ENCODE assay signal across 18 cellular contexts in the genomic region with DNA sequence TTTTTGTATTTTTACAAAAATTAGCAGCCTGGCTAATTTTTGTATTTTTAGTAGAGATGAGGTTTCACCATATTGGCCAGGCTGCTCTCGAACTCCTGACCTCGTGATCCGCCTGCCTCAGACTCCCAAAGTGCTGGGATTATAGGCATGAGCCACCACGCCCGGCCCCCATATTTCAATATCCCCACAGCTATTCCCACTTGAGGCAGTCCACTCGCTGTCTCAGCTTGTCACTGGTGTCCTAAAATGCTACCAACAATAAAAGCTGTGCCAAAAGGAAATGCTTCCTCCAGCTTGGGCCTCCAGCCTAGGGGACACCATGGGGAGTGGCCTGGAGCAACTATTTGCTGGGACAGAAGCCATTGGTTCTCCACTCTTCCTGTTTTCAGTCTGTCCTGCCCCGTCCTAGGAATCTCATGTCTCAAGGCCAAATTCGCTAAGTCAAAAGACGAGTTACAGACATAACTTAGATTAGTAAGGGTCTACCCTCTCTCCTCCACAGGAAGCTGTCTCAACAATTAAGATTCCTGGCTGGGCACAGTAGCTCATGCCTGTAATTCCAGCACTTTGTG. TPM values are rescaled to one million over a fixed set of nuclear protein-coding genes. Genes with fewer than 3 reads are reported as not detected.
DNase-seq lines count a peak whose midpoint lies in the region; ATAC-seq and TF ChIP-seq lines count a peak whose summit lies in the region.
"Had no signal": no experiment of that assay in that cellular context is flagged by ENCODE, and none has a peak within 500 bp of the region (broad histone marks: within the 10 kb centered on the region; RNA-seq: fewer than 3 reads in every experiment).

No MANE protein-coding gene starts in this region.

- intact Hi-C loops in adrenal gland (cut with DNase I) = no loop called here
- intact Hi-C loops in Right ventricle myocardium superior (cut with DNase I) = no loop called here

- no peak overlapping the region for H2BK15ac ChIP-seq in mesenchymal stem cell (ENCODE audit: low read depth, poor library complexity, severe bottlenecking)

- 59 to 66% (median 62%) methylated on average over 9 of the region's 9 CpGs for WGBS in adrenal gland, 4 donors
- WGBS in mesenchymal stem cell = 86% methylated on average over 9 of the region's 9 CpGs

- H3K4me3 ChIP-seq in adrenal gland (no peak overlapping the region), mesenchymal stem cell (ENCODE audit: insufficient read depth in 1 of 2, low read depth in 1 of 2, low read length in 2 of 2) (no peak overlapping the region)
- H3K4me3 ChIP-seq: gastroesophageal sphincter, PC-9, SK-N-MC had no signal

- H4K8ac ChIP-seq in mesenchymal stem cell (ENCODE audit: low read length) = peak overlapping the region; percentile 59

- H3K4me1 ChIP-seq in adrenal gland (replicated peaks in 1 of 2) = no peaks in the 10 kb centered on the region
- peaks cover 5% of the 10 kb centered on the region for H3K4me1 ChIP-seq in mesenchymal stem cell (ENCODE audit: control insufficient read depth, insufficient read depth, low read depth, low read length)
- H3K4me1 ChIP-seq: gastroesophageal sphincter had no signal

- H2BK12ac ChIP-seq in mesenchymal stem cell (ENCODE audit: low read length in 2 of 2) = no peak overlapping the region

- peak; percentile 52 for ATAC-seq in Right ventricle myocardium superior (ENCODE audit: poor library complexity)
- ATAC-seq: gastroesophageal sphincter; natural killer cell treated with Interleukin-12 subunit alpha and Interleukin-12 subunit beta and Interleukin-15 and Interleukin-18, amount 100 ng/mL, for 72 hours had no signal

- no peak overlapping the region for H3K18ac ChIP-seq in mesenchymal stem cell (ENCODE audit: low read depth in 1 of 2, low read length in 2 of 2)

- peak; percentile 21 for DNase-seq in A172 (ENCODE audit: low spot score)
- DNase-seq in adrenal gland = peak; percentile 21 to 81 (median 42)
- no peak for DNase-seq in Right ventricle myocardium superior
- no peak for DNase-seq in mesenchymal stem cell
- DNase-seq in SIG-M5 (lab: John Stamatoyannopoulos, UW) = no peak
- no peak for DNase-seq in activated CD4-positive, CD25-positive, alpha-beta regulatory T cell (lab: John Stamatoyannopoulos, UW)
- no peak for DNase-seq in NCI-H1105 (lab: John Stamatoyannopoulos, UW)
- no peak for DNase-seq in NCI-H2107 (lab: John Stamatoyannopoulos, UW)
- DNase-seq: activated CD4-positive, alpha-beta T cell treated with anti-CD3 and anti-CD28 coated beads for 1 hour; activated effector memory CD4-positive, alpha-beta T cell treated with Interleukin-2 at 50 U/mL for 16 hours; amniotic stem cell; CD4-positive, alpha-beta memory T cell; DND-41; PC-9; T1000 had no signal

- no peak overlapping the region for H3K23ac ChIP-seq in mesenchymal stem cell (ENCODE audit: low read length in 2 of 2)

- H3K79me1 ChIP-seq in mesenchymal stem cell (replicated peaks; ENCODE audit: low read length, poor library complexity, severe bottlenecking) = peaks cover 3% of the 10 kb centered on the region

- H3K9ac ChIP-seq in mesenchymal stem cell (ENCODE audit: low read length) = no peak overlapping the region

- TF ChIP-seq CTCF in adrenal gland (IDR thresholded peaks at IDR 0.05) = no peak

- H2AFZ ChIP-seq in mesenchymal stem cell (ENCODE audit: low read depth, low read length) = no peak overlapping the region
- H2AFZ ChIP-seq: PC-9 had no signal

- no peak overlapping the region for H4K91ac ChIP-seq in mesenchymal stem cell (ENCODE audit: low read length)

- no peak overlapping the region for H3K4ac ChIP-seq in mesenchymal stem cell (ENCODE audit: low read depth in 1 of 2, low read length in 2 of 2)

- H2AK5ac ChIP-seq in mesenchymal stem cell (ENCODE audit: low read length, severe bottlenecking) = no peak overlapping the region

- H3K27me3 ChIP-seq in adrenal gland (no peaks in the 10 kb centered on the region), mesenchymal stem cell (ENCODE audit: control insufficient read depth in 1 of 2, insufficient read depth in 1 of 2, low read length in 2 of 2) (no peaks in the 10 kb centered on the region)
- H3K27me3 ChIP-seq: gastroesophageal sphincter had no signal

- H3K9me3 ChIP-seq in adrenal gland (replicated peaks in 1 of 3) (no peaks in the 10 kb centered on the region), mesenchymal stem cell (ENCODE audit: control insufficient read depth, low read length) (no peaks in the 10 kb centered on the region)
- H3K9me3 ChIP-seq: gastroesophageal sphincter had no signal

- peak overlapping the region in 1 of 5 donors; percentile 74 for H3K27ac ChIP-seq in adrenal gland
- no peak overlapping the region for H3K27ac ChIP-seq in mesenchymal stem cell (ENCODE audit: low read length, poor library complexity, severe bottlenecking)
- H3K27ac ChIP-seq: gastroesophageal sphincter, SK-N-MC had no signal

- no peak overlapping the region for H2BK5ac ChIP-seq in mesenchymal stem cell (ENCODE audit: low read depth, low read length, poor library complexity, severe bottlenecking)

- H3K36me3 ChIP-seq in adrenal gland (replicated peaks in 1 of 2) = no peaks in the 10 kb centered on the region
- no peaks in the 10 kb centered on the region for H3K36me3 ChIP-seq in mesenchymal stem cell (ENCODE audit: control insufficient read depth in 1 of 2, insufficient read depth in 2 of 2, low read depth in 1 of 2, low read length in 2 of 2)
- H3K36me3 ChIP-seq: gastroesophageal sphincter had no signal

- no peak overlapping the region for H3K4me2 ChIP-seq in mesenchymal stem cell (ENCODE audit: low read length, poor library complexity, severe bottlenecking)

- H2BK120ac ChIP-seq in mesenchymal stem cell (ENCODE audit: low read depth, low read length) = no peak overlapping the region

- TF ChIP-seq POLR2A in adrenal gland (IDR thresholded peaks at IDR 0.05) = no peak

- no peak overlapping the region for H3K14ac ChIP-seq in mesenchymal stem cell (ENCODE audit: low read length in 2 of 2)

RNA-seq across cellular contexts. Expression of a gene that starts 7.3 kb away (rescaled TPM):
- 23.0 and 40.1 TPM in 2 replicates for total RNA-seq in A172 (2014; rRNA removed; shearing (Covaris generic))
- total RNA-seq in adrenal gland = 10 to 100 TPM in 7 of 8 donors, 1 to 10 TPM in 1; 9.3 to 13.9 (median 10.9) TPM
- 10 to 100 TPM in 1 of 3 donors, 1 to 10 TPM in 2; 4.5 to 19.2 (median 9.8) TPM for polyA plus RNA-seq in adrenal gland
- total RNA-seq in Right ventricle myocardium superior = 11.3 TPM
- polyA plus RNA-seq in mesenchymal stem cell (2013, experiment 1 of 2) = 35.3 TPM
- 35.1 TPM for polyA plus RNA-seq in mesenchymal stem cell (2013, experiment 2 of 2)

RNA-seq across cellular contexts. Expression of a gene that starts 33.0 kb away (rescaled TPM):
- 14.8 TPM in 2 replicates for total RNA-seq in A172 (2014; rRNA removed; shearing (Covaris generic))
- 10 to 100 TPM; 27.0 to 39.7 (median 36.2) TPM for total RNA-seq in adrenal gland
- 10 to 100 TPM in 2 of 3 donors, 1 to 10 TPM in 1; 7.3 to 24.4 (median 15.2) TPM for polyA plus RNA-seq in adrenal gland
- total RNA-seq in Right ventricle myocardium superior = 35.8 TPM
- 20.0 TPM for polyA plus RNA-seq in mesenchymal stem cell (2013, experiment 1 of 2)
- 19.8 TPM for polyA plus RNA-seq in mesenchymal stem cell (2013, experiment 2 of 2)

RNA-seq across cellular contexts. Expression of a gene that starts 37.4 kb away (rescaled TPM):
- 6.2 and 8.5 TPM in 2 replicates for total RNA-seq in A172 (2014; rRNA removed; shearing (Covaris generic))
- total RNA-seq in adrenal gland (10 to 100 TPM in 7 of 8 donors, 1 to 10 TPM in 1; 8.1 to 20.2 (median 15.4) TPM), Right ventricle myocardium superior (12.5 TPM)
- polyA plus RNA-seq in adrenal gland = 10 to 100 TPM in 2 of 3 donors, 1 to 10 TPM in 1; 3.6 to 15.9 (median 10.3) TPM
- 15.0 TPM for polyA plus RNA-seq in mesenchymal stem cell (2013, experiment 1 of 2)
- 15.0 TPM for polyA plus RNA-seq in mesenchymal stem cell (2013, experiment 2 of 2)

Comparison
In these comparisons a context has a peak if more than half of its experiments do, and no peak if none do; other contexts are left out.
1. DNase-seq: peak in A172 (single experiment) and adrenal gland (7 of 7); none in Right ventricle myocardium superior (single experiment), mesenchymal stem cell (single experiment), SIG-M5 (single experiment), activated CD4-positive, CD25-positive, alpha-beta regulatory T cell (0 of 4), NCI-H1105 (single experiment) and NCI-H2107 (single experiment).